In genomic region chr21:39096754-39097153, GRCh38 we compare ENCODE assay signal across 1 cellular context.
TF ChIP-seq lines count a peak whose summit lies in the region.

No MANE protein-coding gene starts in this region.

TF ChIP-seq in GM23338, 12 proteins besides CTCF, POLR2A, EP300 and RAD21 (continued from another document):
- TF ChIP-seq, protein P1, sequence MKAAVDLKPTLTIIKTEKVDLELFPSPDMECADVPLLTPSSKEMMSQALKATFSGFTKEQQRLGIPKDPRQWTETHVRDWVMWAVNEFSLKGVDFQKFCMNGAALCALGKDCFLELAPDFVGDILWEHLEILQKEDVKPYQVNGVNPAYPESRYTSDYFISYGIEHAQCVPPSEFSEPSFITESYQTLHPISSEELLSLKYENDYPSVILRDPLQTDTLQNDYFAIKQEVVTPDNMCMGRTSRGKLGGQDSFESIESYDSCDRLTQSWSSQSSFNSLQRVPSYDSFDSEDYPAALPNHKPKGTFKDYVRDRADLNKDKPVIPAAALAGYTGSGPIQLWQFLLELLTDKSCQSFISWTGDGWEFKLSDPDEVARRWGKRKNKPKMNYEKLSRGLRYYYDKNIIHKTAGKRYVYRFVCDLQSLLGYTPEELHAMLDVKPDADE (IDR thresholded peaks at IDR 0.05): no peak
- no peak for TF ChIP-seq STAT1 (IDR thresholded peaks at IDR 0.05; ENCODE audit: unreplicated experiment)
